Comparison of ENCODE assay signal across 17 cellular contexts in the genomic region with DNA sequence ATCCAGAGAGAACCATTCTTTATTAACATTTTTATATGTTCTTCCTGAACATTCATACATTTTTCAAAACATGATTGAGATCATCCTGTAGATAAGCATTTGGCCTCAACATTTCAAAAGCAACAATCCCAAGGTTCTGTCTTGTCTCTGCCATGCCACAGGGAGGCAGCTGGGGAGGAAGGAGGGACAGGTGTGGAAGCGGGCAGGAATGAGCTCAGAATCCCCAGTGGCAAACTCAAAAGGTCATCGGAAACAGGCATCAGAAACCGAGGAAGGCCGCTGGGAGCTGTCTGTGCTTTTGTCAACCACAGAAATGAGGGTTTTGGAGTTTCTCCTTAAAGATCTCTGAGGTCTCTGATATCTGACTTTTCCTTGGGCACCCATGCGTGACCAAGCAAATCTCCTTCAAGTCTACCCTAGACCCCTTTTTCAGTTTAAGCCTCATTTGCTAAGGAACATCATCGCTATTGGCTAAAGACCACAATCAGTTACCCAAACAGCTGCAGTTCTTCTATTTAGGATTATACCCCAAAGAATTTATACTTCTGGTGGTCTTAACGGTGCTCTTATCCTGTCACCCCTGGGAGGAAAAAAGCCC. TPM values are rescaled to one million over a fixed set of nuclear protein-coding genes. Genes with fewer than 3 reads are reported as not detected.
DNase-seq lines count a peak whose midpoint lies in the region; ATAC-seq and TF ChIP-seq lines count a peak whose summit lies in the region.
"Had no signal": no experiment of that assay in that cellular context is flagged by ENCODE, and none has a peak within 500 bp of the region (broad histone marks: within the 10 kb centered on the region; RNA-seq: fewer than 3 reads in every experiment).

No MANE protein-coding gene starts in this region.

- H3K4me1 ChIP-seq in left lung (peaks cover 7 to 19% of the 10 kb centered on the region in 2 donors), suprapubic skin (peaks cover 20% of the 10 kb centered on the region)

- H3K4me3 Mint-ChIP-seq in stimulated activated naive CD8-positive, alpha-beta T cell treated with anti-CD3 and anti-CD28 coated beads, Interleukin-15, amount 100 ng/mL, for 72 hours: no peak overlapping the region
- H3K4me3 Mint-ChIP-seq: CD4-positive, alpha-beta memory T cell had no signal

- peak overlapping the region; percentile 24 to 50 for H3K27ac ChIP-seq in left lung
- H3K27ac ChIP-seq in suprapubic skin: peak overlapping the region; percentile 62
- H3K27ac ChIP-seq: HL-60 had no signal

- H3K4me1 Mint-ChIP-seq in stimulated activated naive CD8-positive, alpha-beta T cell treated with anti-CD3 and anti-CD28 coated beads, Interleukin-15, amount 100 ng/mL, for 72 hours: peaks cover 33% of the 10 kb centered on the region

- DNase-seq in stimulated activated naive CD8-positive, alpha-beta T cell treated with anti-CD3 and anti-CD28 coated beads, Interleukin-15, amount 100 ng/mL, for 72 hours: no peak
- DNase-seq in stimulated activated naive CD8-positive, alpha-beta T cell treated with anti-CD3 and anti-CD28 coated beads, Interleukin-15, Interleukin-2, amounts not matched to agents 100 U/mL and 50 U/mL, for 24 hours: no peak
- DNase-seq in left lung: no peak
- peak in 1 of 2 donors; percentile 10 for DNase-seq in suprapubic skin (ENCODE audit: low spot score in 2 of 2)
- DNase-seq in NCI-H82 treated with DMSO at 0.1 percent for 48 hours (lab: John Stamatoyannopoulos, UW; ENCODE audit: unreplicated experiment): no peak
- no peak for DNase-seq in NCI-H128 (lab: John Stamatoyannopoulos, UW; ENCODE audit: unreplicated experiment)
- DNase-seq in hippocampal formation (lab: John Stamatoyannopoulos, UW): no peak
- DNase-seq in kidney glomerular epithelial cell (lab: John Stamatoyannopoulos, UW): no peak
- DNase-seq: CD4-positive, alpha-beta memory T cell; DND-41; GDM1; GOT3; NCI-H1694 treated with DMSO at 0.1 percent for 48 hours; NCI-H345; NCI-H526 treated with DMSO at 0.1 percent for 48 hours had no signal

- ATAC-seq in stimulated activated naive CD8-positive, alpha-beta T cell treated with anti-CD3 and anti-CD28 coated beads, Interleukin-15, amount 100 ng/mL, for 72 hours: no peak
- no peak for ATAC-seq in stimulated activated naive CD8-positive, alpha-beta T cell treated with anti-CD3 and anti-CD28 coated beads, Interleukin-15, Interleukin-2, amounts not matched to agents 100 U/mL and 50 U/mL, for 24 hours
- ATAC-seq in left lung: no peak
- ATAC-seq: K562 had no signal

- H3K36me3 ChIP-seq in left lung (no peaks in the 10 kb centered on the region), suprapubic skin (no peaks in the 10 kb centered on the region)

- H3K27me3 ChIP-seq in left lung: no peaks in the 10 kb centered on the region
- no peaks in the 10 kb centered on the region for H3K27me3 ChIP-seq in suprapubic skin

- WGBS in suprapubic skin: 90% methylated on average over 7 of the region's 7 CpGs

- H3K9me3 ChIP-seq in left lung (no peaks in the 10 kb centered on the region), suprapubic skin (no peaks in the 10 kb centered on the region)

- no peaks in the 10 kb centered on the region for H3K9me3 Mint-ChIP-seq in stimulated activated naive CD8-positive, alpha-beta T cell treated with anti-CD3 and anti-CD28 coated beads, Interleukin-15, amount 100 ng/mL, for 72 hours
- H3K9me3 Mint-ChIP-seq: CD4-positive, alpha-beta memory T cell had no signal

- intact Hi-C loops in left lung (cut with DNase I): no loop called here

- H3K27me3 Mint-ChIP-seq in stimulated activated naive CD8-positive, alpha-beta T cell treated with anti-CD3 and anti-CD28 coated beads, Interleukin-15, amount 100 ng/mL, for 72 hours: no peaks in the 10 kb centered on the region
- H3K27me3 Mint-ChIP-seq: CD4-positive, alpha-beta memory T cell had no signal

- no peak for TF ChIP-seq POLR2A in suprapubic skin (IDR thresholded peaks at IDR 0.05)

- TF ChIP-seq CTCF in left lung (IDR thresholded peaks at IDR 0.05) (no peak), suprapubic skin (IDR thresholded peaks at IDR 0.05) (no peak)

- peak overlapping the region; percentile 43 to 72 for H3K27ac Mint-ChIP-seq in stimulated activated naive CD8-positive, alpha-beta T cell treated with anti-CD3 and anti-CD28 coated beads, Interleukin-15, amount 100 ng/mL, for 72 hours

- TF ChIP-seq EP300 in suprapubic skin (IDR thresholded peaks at IDR 0.05): no peak

- H3K4me3 ChIP-seq in left lung (no peak overlapping the region), suprapubic skin (no peak overlapping the region)
- H3K4me3 ChIP-seq: K562 had no signal

RNA-seq across cellular contexts. Expression of gene RASSF5, which starts 34.0 kb away (rescaled TPM):
- total RNA-seq in left lung (10 to 100 TPM; 26.5 to 40.9 TPM), suprapubic skin (10 to 100 TPM; 34.8 to 74.5 (median 64.9) TPM)
